15 cellular contexts compared by ENCODE assay signal in genomic region chr6:33641602-33642001, GRCh38. TPM values are rescaled to one million over a fixed set of nuclear protein-coding genes. Genes with fewer than 3 reads are reported as not detected.
A peak's percentile ranks its signal among the peaks of the same experiment; 100 is the strongest.
DNase-seq lines count a peak whose midpoint lies in the region; ATAC-seq and TF ChIP-seq lines count a peak whose summit lies in the region.
"Had no signal": no experiment of that assay in that cellular context is flagged by ENCODE, and none has a peak within 500 bp of the region (broad histone marks: within the 10 kb centered on the region; RNA-seq: fewer than 3 reads in every experiment).

No MANE protein-coding gene starts in this region.

- intact Hi-C loops in MCF 10A (cut with micrococcal nuclease) = no loop called here
- intact Hi-C loops in breast epithelium (cut with DNase I; ENCODE audit: low total_unique reads) = no loop called here

- no peak for TF ChIP-seq POLR2A in breast epithelium (IDR thresholded peaks at IDR 0.05)

- CTCF ChIA-PET in MCF 10A (lab: Yijun Ruan, JAX) = interaction anchor here (0.6 to 1.0 kb wide), 3 partner anchors 9 to 31 kb away, joined by 3 to 4 read pairs (median 3); no protein-coding TSS in a partner anchor

- H3K4me1 ChIP-seq in breast epithelium = no peaks in the 10 kb centered on the region

- H3K36me3 ChIP-seq in breast epithelium = no peaks in the 10 kb centered on the region

- H3K4me3 ChIP-seq in breast epithelium = no peak overlapping the region

- DNase-seq in MCF 10A (ENCODE audit: unreplicated experiment) (no peak), breast epithelium (ENCODE audit: low spot score in 2 of 2) (no peak), T-helper 17 cell (no peak), memory B cell (ENCODE audit: low spot score in 2 of 2) (no peak), type B pancreatic cell (ENCODE audit: extremely low spot score, unreplicated experiment) (no peak), T-helper 1 cell (no peak), GM03348 (ENCODE audit: low spot score) (no peak)
- DNase-seq: DMS 273 treated with DMSO at 0.1 percent for 48 hours, Karpas-422, NCI-H187 treated with DMSO at 0.1 percent for 48 hours, NCI-H2171, NCI-H446 treated with DMSO at 0.1 percent for 48 hours, NCI-H748 treated with DMSO at 0.1 percent for 48 hours, PC-3 had no signal

- TF ChIP-seq CTCF in MCF 10A (IDR thresholded peaks at IDR 0.05; ENCODE audit: unreplicated experiment) = no peak
- TF ChIP-seq CTCF in breast epithelium (IDR thresholded peaks at IDR 0.05) = no peak
- TF ChIP-seq CTCF in type B pancreatic cell (conservative IDR thresholded peaks at IDR 0.05) = no peak

- H3K4me1 Mint-ChIP-seq in MCF 10A (ENCODE audit: insufficient read depth, unreplicated experiment) = peaks cover 13% of the 10 kb centered on the region
- H3K4me1 Mint-ChIP-seq in T-helper 17 cell = peaks cover 30% of the 10 kb centered on the region
- peaks cover 28% of the 10 kb centered on the region for H3K4me1 Mint-ChIP-seq in memory B cell
- H3K4me1 Mint-ChIP-seq in type B pancreatic cell (ENCODE audit: unreplicated experiment) = peaks cover 21% of the 10 kb centered on the region

- no peaks in the 10 kb centered on the region for H3K9me3 ChIP-seq in breast epithelium
- no peaks in the 10 kb centered on the region for H3K9me3 ChIP-seq in T-helper 17 cell (ENCODE audit: control insufficient read depth, low read length, poor library complexity, severe bottlenecking)

- H3K27ac ChIP-seq in breast epithelium = no peak overlapping the region

- H3K36me3 Mint-ChIP-seq in MCF 10A (ENCODE audit: insufficient read depth, unreplicated experiment) (peaks cover 37% of the 10 kb centered on the region), T-helper 17 cell (ENCODE audit: low read depth) (peaks cover 2% of the 10 kb centered on the region), memory B cell (peaks cover 19% of the 10 kb centered on the region), type B pancreatic cell (no peaks in the 10 kb centered on the region)

- H3K4me3 Mint-ChIP-seq in MCF 10A (ENCODE audit: unreplicated experiment) (no peak overlapping the region), T-helper 17 cell (no peak overlapping the region), memory B cell (no peak overlapping the region), type B pancreatic cell (peak overlapping the region; percentile 29)

- H3K9me3 Mint-ChIP-seq in MCF 10A (ENCODE audit: unreplicated experiment) = no peaks in the 10 kb centered on the region
- no peaks in the 10 kb centered on the region for H3K9me3 Mint-ChIP-seq in memory B cell
- H3K9me3 Mint-ChIP-seq in type B pancreatic cell = no peaks in the 10 kb centered on the region

- H3K27me3 Mint-ChIP-seq in MCF 10A (ENCODE audit: insufficient read depth, unreplicated experiment) (no peaks in the 10 kb centered on the region), T-helper 17 cell (no peaks in the 10 kb centered on the region), memory B cell (no peaks in the 10 kb centered on the region), type B pancreatic cell (no peaks in the 10 kb centered on the region)

- H3K27ac Mint-ChIP-seq in MCF 10A (ENCODE audit: low read depth, unreplicated experiment) (peak overlapping the region; percentile 57), T-helper 17 cell (peak overlapping the region; percentile 24), memory B cell (peak overlapping the region; percentile 83), type B pancreatic cell (peak overlapping the region; percentile 3)

- POLR2A ChIA-PET in MCF 10A (lab: Yijun Ruan, JAX) = no interaction called here

- ATAC-seq in T-helper 17 cell (no peak), memory B cell (ENCODE audit: low read depth) (no peak), GM19035 (IDR thresholded peaks at IDR 0.05; ENCODE audit: unreplicated experiment) (no peak)
- ATAC-seq: PC-3 had no signal

- no peaks in the 10 kb centered on the region for H3K27me3 ChIP-seq in breast epithelium

- BruUV-seq in MCF 10A (replicated peaks; lab: Mats Ljungman, UMichigan) = no TSS peak

RNA-seq across cellular contexts. Expression of gene ITPR3, which starts 20.5 kb away (rescaled TPM):
- 86.9 and 109 TPM in 2 replicates for total RNA-seq in MCF 10A (2022)
- total RNA-seq in breast epithelium = 10 to 100 TPM; 18.4 to 40.0 (median 27.7) TPM
- total RNA-seq in T-helper 17 cell = 10 to 100 TPM; 48.1 to 48.3 TPM
- 24.6 and 56.1 TPM in 2 replicates for total RNA-seq in type B pancreatic cell (ENCODE audit: low replicate concordance)

Comparison
In these comparisons a context has a peak if more than half of its experiments do, and no peak if none do; other contexts are left out.
1. H3K27ac Mint-ChIP-seq: peak in every context shown above with its lines; median percentile 83 in memory B cell; 57 in MCF 10A; 24 in T-helper 17 cell; 3 in type B pancreatic cell.